In the genomic region with DNA sequence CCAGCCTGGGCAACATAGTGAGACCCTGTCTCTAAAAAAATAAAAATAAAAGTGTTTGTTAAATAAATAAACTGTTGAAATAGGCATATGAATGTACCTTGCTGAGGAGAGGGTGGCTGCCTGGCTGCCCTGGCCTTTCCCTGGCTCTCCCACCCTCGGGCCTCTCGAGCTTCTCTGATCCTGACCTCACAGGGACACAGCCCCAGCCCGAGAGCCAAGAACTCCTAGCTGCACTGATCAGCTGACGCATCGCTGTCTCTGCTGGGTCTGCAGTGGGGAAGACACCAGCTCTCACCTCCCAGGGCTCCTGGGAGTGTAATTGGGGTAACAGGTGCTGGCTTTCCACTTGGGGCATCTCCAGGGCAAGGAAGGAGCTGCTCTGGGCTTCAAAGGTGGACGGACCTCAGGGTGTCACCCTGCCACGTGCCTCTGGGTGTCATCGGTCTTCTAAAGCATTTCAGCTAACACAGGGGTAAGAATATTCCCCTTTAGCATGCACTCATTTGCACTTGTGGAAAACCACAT, we compare ENCODE assay signal across 26 cellular contexts. TPM values are rescaled to one million over a fixed set of nuclear protein-coding genes. Genes with fewer than 3 reads are reported as not detected.
A peak's percentile ranks its signal among the peaks of the same experiment; 100 is the strongest.
DNase-seq lines count a peak whose midpoint lies in the region; ATAC-seq, FAIRE-seq and TF ChIP-seq lines count a peak whose summit lies in the region.
"Had no signal": no experiment of that assay in that cellular context is flagged by ENCODE, and none has a peak within 500 bp of the region (broad histone marks: within the 10 kb centered on the region; RNA-seq: fewer than 3 reads in every experiment).

No MANE protein-coding gene starts in this region.

- no peak for TF ChIP-seq POLR2A in A549 (IDR thresholded peaks at IDR 0.05; ENCODE audit: low read length)

- CTCF ChIA-PET in A549 (lab: Yijun Ruan, JAX) = interaction anchor here (0.9 to 3.2 kb wide), 11 partner anchors 9 to 125 kb away, joined by 3 to 13 read pairs (median 4); no protein-coding TSS in a partner anchor
- CTCF ChIA-PET in T-cell (lab: Charles Lee) = interaction anchor here in 1 of 2 donors (0.5 kb wide), 1 partner anchor 125 kb away, joined by 4 read pairs; no protein-coding TSS in a partner anchor

- 66% methylated on average over 8 of the region's 8 CpGs for WGBS in A549 (ENCODE audit: missing lambda C conversion rate)

- intact Hi-C loops in left ventricle myocardium inferior (cut with micrococcal nuclease) = no loop called here

- H3K27me3 ChIP-seq in left ventricle myocardium inferior (ENCODE audit: low read depth) = no peaks in the 10 kb centered on the region
- peaks cover 14% of the 10 kb centered on the region for H3K27me3 ChIP-seq in osteoblast (ENCODE audit: insufficient read depth, low read length)
- H3K27me3 ChIP-seq: brain microvascular endothelial cell, MG63 had no signal

- H4K20me1 ChIP-seq in osteoblast (ENCODE audit: insufficient read depth, low read length) = no peaks in the 10 kb centered on the region

- H3K4me1 ChIP-seq in A549 (no peaks in the 10 kb centered on the region), left ventricle myocardium inferior (peaks cover 98% of the 10 kb centered on the region), osteoblast (ENCODE audit: insufficient read depth, low read length) (no peaks in the 10 kb centered on the region)
- H3K4me1 ChIP-seq: foreskin keratinocyte, transverse colon had no signal

- no peak overlapping the region for H3K4me2 ChIP-seq in A549
- no peak overlapping the region for H3K4me2 ChIP-seq in osteoblast (ENCODE audit: insufficient read depth, low read length)

- H3K36me3 Mint-ChIP-seq in T-cell = no peaks in the 10 kb centered on the region
- H3K36me3 Mint-ChIP-seq: CD4-positive, alpha-beta memory T cell had no signal

- TF ChIP-seq RAD21 in A549 (conservative IDR thresholded peaks at IDR 0.05 in 1 of 2, IDR thresholded peaks at IDR 0.05 in 1 of 2) = no peak

- TF ChIP-seq EP300 in A549 (IDR thresholded peaks at IDR 0.05) = no peak

- POLR2A ChIA-PET in A549 (lab: Yijun Ruan, JAX) (no interaction called here), T-cell (lab: Charles Lee) (no interaction called here)

- DNase-seq in A549 (ENCODE audit: low read depth in 1 of 2, low spot score in 1 of 2) (peak in 1 of 2 experiments; percentile 19), SW480 (ENCODE audit: low spot score) (peak; percentile 18), left ventricle myocardium inferior (peak; percentile 38), osteoblast (ENCODE audit: insufficient read length, low spot score, missing footprints) (peak; percentile 61), T-cell (no peak), hippocampal formation (lab: John Stamatoyannopoulos, UW) (no peak), RPMI8226 (no peak), NCI-H1436 (lab: John Stamatoyannopoulos, UW) (no peak)
- DNase-seq: activated CD4-positive, alpha-beta T cell treated with anti-CD3 and anti-CD28 coated beads for 4 hours; activated naive CD4-positive, alpha-beta T cell; activated T-cell treated with anti-CD3 and anti-CD28 coated beads, Interleukin-2, amount 50 U/mL, for 24 hours; AML-193; brain microvascular endothelial cell; CD4-positive, alpha-beta memory T cell; foreskin keratinocyte; MG63; NCI-H1436 treated with DMSO at 0.1 percent for 48 hours; NCI-H2107; NCI-H446; transverse colon had no signal

- H3K4me3 ChIP-seq in A549 (no peak overlapping the region), left ventricle myocardium inferior (peak overlapping the region; percentile 80), osteoblast (ENCODE audit: insufficient read depth, low read length) (no peak overlapping the region)
- H3K4me3 ChIP-seq: MG63, transverse colon had no signal

- H3K27ac Mint-ChIP-seq in T-cell = no peak overlapping the region
- H3K27ac Mint-ChIP-seq: activated T-cell treated with anti-CD3 and anti-CD28 coated beads, Interleukin-2, amount 50 U/mL, for 24 hours; CD4-positive, alpha-beta memory T cell; stimulated activated naive CD8-positive, alpha-beta T cell treated with anti-CD3 and anti-CD28 coated beads, Interleukin-15, Interleukin-2, amounts not matched to agents 100 ng/mL and 50 ng/mL, for 24 hours had no signal

- no peaks in the 10 kb centered on the region for H3K4me1 Mint-ChIP-seq in T-cell

- no peak overlapping the region for H2AFZ ChIP-seq in osteoblast (ENCODE audit: low read length)

- no peak for FAIRE-seq in A549 (lab: Jason Lieb, UNC)
- FAIRE-seq: keratinocyte had no signal

- H3K36me3 ChIP-seq in left ventricle myocardium inferior (peaks cover 2% of the 10 kb centered on the region), osteoblast (ENCODE audit: insufficient read depth, low read length) (no peaks in the 10 kb centered on the region)
- H3K36me3 ChIP-seq: brain microvascular endothelial cell, MG63, transverse colon had no signal

- no peaks in the 10 kb centered on the region for H3K79me2 ChIP-seq in osteoblast (ENCODE audit: insufficient read depth, low read length)

- H3K27me3 Mint-ChIP-seq in T-cell = peaks cover 12 to 28% of the 10 kb centered on the region in 2 donors

- H3K9me3 ChIP-seq in A549 (no peaks in the 10 kb centered on the region), left ventricle myocardium inferior (replicated peaks) (no peaks in the 10 kb centered on the region), osteoblast (ENCODE audit: low read depth, low read length) (no peaks in the 10 kb centered on the region)
- H3K9me3 ChIP-seq: MG63, transverse colon had no signal

- H3K27ac ChIP-seq in A549 (no peak overlapping the region), left ventricle myocardium inferior (replicated peaks) (peak overlapping the region; percentile 94), osteoblast (ENCODE audit: low read depth, low read length) (no peak overlapping the region)
- H3K27ac ChIP-seq: brain microvascular endothelial cell, foreskin keratinocyte, transverse colon had no signal

- no peaks in the 10 kb centered on the region for H3K9me3 Mint-ChIP-seq in T-cell
- H3K9me3 Mint-ChIP-seq: activated T-cell treated with anti-CD3 and anti-CD28 coated beads, Interleukin-2, amount 50 U/mL, for 24 hours; CD4-positive, alpha-beta memory T cell; stimulated activated naive CD8-positive, alpha-beta T cell treated with anti-CD3 and anti-CD28 coated beads, Interleukin-15, Interleukin-2, amounts not matched to agents 100 ng/mL and 50 ng/mL, for 24 hours had no signal

- H3K4me3 Mint-ChIP-seq in T-cell = no peak overlapping the region
- H3K4me3 Mint-ChIP-seq: activated T-cell treated with anti-CD3 and anti-CD28 coated beads, Interleukin-2, amount 50 U/mL, for 24 hours; CD4-positive, alpha-beta memory T cell; stimulated activated naive CD8-positive, alpha-beta T cell treated with anti-CD3 and anti-CD28 coated beads, Interleukin-15, Interleukin-2, amounts not matched to agents 100 ng/mL and 50 ng/mL, for 24 hours had no signal

- TF ChIP-seq CTCF in A549 (IDR thresholded peaks at IDR 0.05) (no peak), left ventricle myocardium inferior (IDR thresholded peaks at IDR 0.05; ENCODE audit: borderline replicate concordance) (no peak), osteoblast (IDR thresholded peaks at IDR 0.05; ENCODE audit: extremely low read depth, low read depth, low read length) (no peak)

- peak; percentile 22 to 35; a peak in 1 of 6 replicates for ATAC-seq in A549
- ATAC-seq in T-cell (replicated peaks in 1 of 4) = no peak
- ATAC-seq: foreskin keratinocyte had no signal

TF ChIP-seq in A549, 52 proteins besides CTCF, POLR2A, EP300 and RAD21:
- no peak for TF ChIP-seq EHMT2 (IDR thresholded peaks at IDR 0.05; ENCODE audit: low read depth)

RNA-seq across cellular contexts. Expression of a gene that starts 6.9 kb away (rescaled TPM):
- not detected in 2 replicates for polyA plus RNA-seq in A549 (2011; rRNA removed)
- polyA plus RNA-seq in A549 (2012; cell fraction: cytosol; rRNA removed) = not detected in 2 replicates
- polyA plus RNA-seq in A549 (2012; cell fraction: nucleus; rRNA removed) = not detected in 2 replicates
- polyA plus RNA-seq in A549 (2017; fragmentation: RNase III; extraction: RNeasy Plus Mini Kit Qiagen cat#74134 plus additional on column Dnase treatment) = not detected in 3 replicates
- not detected in 2 replicates for polyA minus RNA-seq in A549 (2011; rRNA and poly(A)+ RNA removed)
- total RNA-seq in left ventricle myocardium inferior = 11.1 TPM
- not detected in 2 replicates for total RNA-seq in osteoblast
- not detected for total RNA-seq in T-cell
- total RNA-seq: A172; activated CD8-positive, alpha-beta memory T cell treated with anti-CD3 and anti-CD28 coated beads for 36 hours; CD4-positive, alpha-beta memory T cell; foreskin keratinocyte; myocyte; T-helper 1 cell treated with Interleukin-12 subunit alpha and Interleukin-12 subunit beta and Interleukin-4 antibody, amounts not matched to agents 30 ng/mL and 1 ng/mL, for 36 hours; transverse colon had no signal
- polyA plus RNA-seq: CD4-positive, alpha-beta memory T cell; keratinocyte had no signal

RNA-seq across cellular contexts. Expression of a gene that starts 49.8 kb away (rescaled TPM):
- polyA plus RNA-seq in A549 (2011; rRNA removed) = 262 and 302 TPM in 2 replicates
- polyA plus RNA-seq in A549 (2012; cell fraction: cytosol; rRNA removed) = 197 and 269 TPM in 2 replicates
- polyA plus RNA-seq in A549 (2012; cell fraction: nucleus; rRNA removed) = 111 and 130 TPM in 2 replicates
- polyA plus RNA-seq in A549 (2017; fragmentation: RNase III; extraction: RNeasy Plus Mini Kit Qiagen cat#74134 plus additional on column Dnase treatment) = 170 to 213 TPM (median 183 TPM) in 3 replicates
- 187 and 193 TPM in 2 replicates for polyA minus RNA-seq in A549 (2011; rRNA and poly(A)+ RNA removed)
- total RNA-seq in left ventricle myocardium inferior = 55.3 TPM
- total RNA-seq in osteoblast = 60.1 and 65.1 TPM in 2 replicates
- total RNA-seq in T-cell = 10 to 100 TPM in 1 of 5 donors, 1 to 10 TPM in 4; 1.5 to 10.1 (median 7.3) TPM

RNA-seq across cellular contexts. Expression of a gene that starts 59.6 kb away (rescaled TPM):
- polyA plus RNA-seq in A549 (2011; rRNA removed) (231 and 306 TPM in 2 replicates), A549 (2017; fragmentation: RNase III; extraction: RNeasy Plus Mini Kit Qiagen cat#74134 plus additional on column Dnase treatment) (155 to 157 TPM (median 156 TPM) in 3 replicates)
- polyA plus RNA-seq in A549 (2012; cell fraction: cytosol; rRNA removed) = 98.3 and 99.8 TPM in 2 replicates
- 97.3 and 104 TPM in 2 replicates for polyA plus RNA-seq in A549 (2012; cell fraction: nucleus; rRNA removed)
- 263 and 303 TPM in 2 replicates for polyA minus RNA-seq in A549 (2011; rRNA and poly(A)+ RNA removed)
- total RNA-seq in left ventricle myocardium inferior (122 TPM), osteoblast (82.9 and 90.5 TPM in 2 replicates), T-cell (10 to 100 TPM; 73.7 to 84.4 (median 77.4) TPM)

Comparison
In these comparisons a context has a peak if more than half of its experiments do, and no peak if none do; other contexts are left out.
1. ATAC-seq: peak in A549 (2 of 2); none in T-cell (0 of 4).
2. DNase-seq: peak in SW480 (single experiment), left ventricle myocardium inferior (single experiment) and osteoblast (single experiment); none in T-cell (0 of 34), hippocampal formation (0 of 2), RPMI8226 (single experiment) and NCI-H1436 (single experiment).
3. RNA of a gene that starts 6.9 kb away (total RNA-seq): 11.1 TPM in left ventricle myocardium inferior (single experiment); not detected in osteoblast and not detected in T-cell; every median in the first group is over 10 times any median in the second.